Comparison of ENCODE assay signal across 23 cellular contexts in genomic region chr4:30208731-30209435, GRCh38.
DNase-seq lines count a peak whose midpoint lies in the region; ATAC-seq and TF ChIP-seq lines count a peak whose summit lies in the region.
"Had no signal": no experiment of that assay in that cellular context is flagged by ENCODE, and none has a peak within 500 bp of the region (broad histone marks: within the 10 kb centered on the region; RNA-seq: fewer than 3 reads in every experiment).

No MANE protein-coding gene starts in this region.

- 68 to 78% (median 69%) methylated on average over 2 of the region's 2 CpGs for WGBS in ovary, 3 donors

- DNase-seq in A172 (ENCODE audit: low spot score) (peak; percentile 48), LHCN-M2 (ENCODE audit: low read depth) (peak; percentile 11), adipocyte (ENCODE audit: low read depth) (peak; percentile 27), fibroblast of mammary gland (ENCODE audit: low read depth) (peak; percentile 63), ovary (no peak), G401 (ENCODE audit: low spot score) (no peak)
- DNase-seq in stimulated activated naive CD4-positive, alpha-beta T cell (lab: John Stamatoyannopoulos, UW), result no peak
- DNase-seq: 8988T; activated CD4-positive, alpha-beta T cell treated with anti-CD3 and anti-CD28 coated beads, Interleukin-2, amount 50 U/mL, for 4 hours; activated naive CD4-positive, alpha-beta T cell treated with anti-CD3 and anti-CD28 coated beads for 36 hours; body of pancreas; dermis blood vessel endothelial cell; immature natural killer cell; NCI-H187; NCI-H345; stimulated activated naive CD8-positive, alpha-beta T cell treated with anti-CD3 and anti-CD28 coated beads, Interleukin-15, Interleukin-2, amounts not matched to agents 100 U/mL and 50 U/mL, for 24 hours; T-cell; transverse colon had no signal

- H3K9me3 ChIP-seq in adipocyte (ENCODE audit: control insufficient read depth, low read length) (peaks cover 5% of the 10 kb centered on the region), ovary (no peaks in the 10 kb centered on the region)
- H3K9me3 ChIP-seq: BLaER1 treated with 17β-estradiol and CSF1 and Interleukin-3, amounts not matched to agents 10 nM and 100 nM; body of pancreas had no signal

- no peaks in the 10 kb centered on the region for H3K36me3 ChIP-seq in adipocyte (ENCODE audit: control insufficient read depth, insufficient read depth, low read length, severe bottlenecking)
- no peaks in the 10 kb centered on the region for H3K36me3 ChIP-seq in ovary
- H3K36me3 ChIP-seq: BLaER1 treated with 17β-estradiol and CSF1 and Interleukin-3, amounts not matched to agents 10 nM and 100 nM; transverse colon had no signal

- H3K27me3 ChIP-seq in adipocyte (replicated peaks; ENCODE audit: control insufficient read depth, insufficient read depth, low read length) (no peaks in the 10 kb centered on the region), ovary (no peaks in the 10 kb centered on the region)
- H3K27me3 ChIP-seq: BLaER1 treated with 17β-estradiol and CSF1 and Interleukin-3, amounts not matched to agents 10 nM and 100 nM; body of pancreas; transverse colon had no signal

- H3K4me3 ChIP-seq in adipocyte (ENCODE audit: low read length) (no peak overlapping the region), fibroblast of mammary gland (ENCODE audit: control insufficient read depth, low read depth, low read length) (no peak overlapping the region), ovary (no peak overlapping the region)
- H3K4me3 ChIP-seq: BLaER1 treated with 17β-estradiol and CSF1 and Interleukin-3, amounts not matched to agents 10 nM and 100 nM; body of pancreas; lung; transverse colon had no signal

- intact Hi-C loops in ovary (cut with DNase I), result no loop called here

- H3K27ac ChIP-seq in ovary, result no peak overlapping the region
- H3K27ac ChIP-seq: BLaER1 treated with 17β-estradiol and CSF1 and Interleukin-3, amounts not matched to agents 10 nM and 100 nM; body of pancreas; transverse colon; VCaP had no signal

- ATAC-seq in GM19463 (IDR thresholded peaks at IDR 0.05; ENCODE audit: unreplicated experiment), result no peak
- ATAC-seq: body of pancreas; natural killer cell treated with Interleukin-12 subunit alpha and Interleukin-12 subunit beta and Interleukin-15 and Interleukin-18, amount 100 ng/mL, for 72 hours; stimulated activated naive CD8-positive, alpha-beta T cell treated with anti-CD3 and anti-CD28 coated beads, Interleukin-15, Interleukin-2, amounts not matched to agents 100 U/mL and 50 U/mL, for 24 hours; T-cell had no signal

- H3K4me1 ChIP-seq in adipocyte (ENCODE audit: control insufficient read depth, insufficient read depth, low read length) (no peaks in the 10 kb centered on the region), ovary (ENCODE audit: insufficient read depth) (no peaks in the 10 kb centered on the region)
- H3K4me1 ChIP-seq: BLaER1 treated with 17β-estradiol and CSF1 and Interleukin-3, amounts not matched to agents 10 nM and 100 nM; body of pancreas; transverse colon had no signal

- TF ChIP-seq CTCF in fibroblast of mammary gland (conservative IDR thresholded peaks at IDR 0.05; ENCODE audit: control insufficient read depth, insufficient read depth, low read depth, low read length), result no peak
- TF ChIP-seq CTCF in ovary (IDR thresholded peaks at IDR 0.05), result no peak

- H3K9ac ChIP-seq in adipocyte (ENCODE audit: low read length), result no peak overlapping the region
- H3K9ac ChIP-seq: BLaER1 treated with 17β-estradiol and CSF1 and Interleukin-3, amounts not matched to agents 10 nM and 100 nM had no signal

- TF ChIP-seq POLR2A in ovary (IDR thresholded peaks at IDR 0.05), result no peak

- in situ Hi-C loops in G401 (cut with HindIII; ENCODE audit: low sequenced_read_pairs), result no loop called here

- no peak for TF ChIP-seq EP300 in ovary (IDR thresholded peaks at IDR 0.05)

Comparison
In these comparisons a context has a peak if more than half of its experiments do, and no peak if none do; other contexts are left out.
1. DNase-seq: peak in A172 (single experiment), LHCN-M2 (single experiment), adipocyte (single experiment) and fibroblast of mammary gland (single experiment); none in ovary (0 of 5), stimulated activated naive CD4-positive, alpha-beta T cell (0 of 6) and G401 (single experiment).